Comparison of ENCODE assay signal across 8 cellular contexts in the genomic region with DNA sequence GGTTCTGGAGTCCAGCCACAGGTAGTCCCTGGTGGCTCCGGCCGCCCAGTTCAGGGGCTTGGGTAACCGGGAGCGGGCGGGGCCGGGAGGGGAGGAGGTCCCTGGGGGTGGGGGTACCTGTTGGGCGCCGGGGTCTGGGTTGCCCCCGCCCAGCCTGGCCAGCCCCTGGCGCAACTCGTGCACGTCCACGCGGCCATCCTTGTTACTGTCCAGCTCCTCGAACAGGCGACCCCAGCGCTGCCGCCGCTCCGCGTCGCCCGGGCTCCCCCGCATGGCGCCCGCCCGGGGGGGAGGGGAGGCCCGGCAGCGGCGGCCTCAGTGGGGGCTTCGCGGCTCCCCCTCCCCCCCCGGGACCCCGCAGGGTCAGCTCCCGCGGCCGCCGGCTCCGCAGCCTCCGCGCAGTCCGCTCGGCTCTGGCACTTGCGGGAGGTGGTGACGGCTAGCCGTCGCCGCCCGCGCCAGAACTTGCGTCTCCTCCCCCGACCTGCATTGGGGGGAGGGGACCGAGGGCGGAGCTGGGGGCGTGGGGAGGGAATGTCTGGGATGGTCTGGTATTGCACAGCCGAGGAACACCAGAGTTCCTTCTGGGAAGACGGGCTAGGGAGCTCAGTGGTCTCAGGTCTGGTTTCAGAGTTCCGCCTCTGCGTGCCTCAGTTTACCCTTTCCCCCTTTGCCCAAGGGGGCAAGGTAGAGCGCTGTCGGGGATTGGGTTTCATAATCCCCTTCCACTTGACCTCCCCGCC. TPM values are rescaled to one million over a fixed set of nuclear protein-coding genes. Genes with fewer than 3 reads are reported as not detected.
A peak's percentile ranks its signal among the peaks of the same experiment; 100 is the strongest.
DNase-seq lines count a peak whose midpoint lies in the region; ATAC-seq, FAIRE-seq and TF ChIP-seq lines count a peak whose summit lies in the region.

A gene (minus strand): TSS at position 437 of the 743 bp plus-strand sequence. CDS start 164 bp downstream, at position 273.

- POLR2A ChIA-PET in activated CD8-positive, alpha-beta memory T cell treated with anti-CD3 and anti-CD28 coated beads for 36 hours (lab: Charles Lee), result interaction anchor here (0.6 to 0.9 kb wide), 2 partner anchors 16 to 76 kb away, joined by 3 to 5 read pairs; no protein-coding TSS in a partner anchor
- POLR2A ChIA-PET in endothelial cell of umbilical vein (lab: Charles Lee), result no interaction called here

- peak; percentile 30 for ATAC-seq in HG02981 (IDR thresholded peaks at IDR 0.05; ENCODE audit: unreplicated experiment)
- peak; percentile 44 to 53 for ATAC-seq in stimulated activated naive B cell treated with anti-CD40 and anti-IgM and Interleukin-4, amounts not matched to agents 10 μg/mL and 1 μg/mL and 100 μg/mL, for 72 hours (replicated peaks)

- peak within 1 kb of the TSS; percentile 98 for H2AFZ ChIP-seq in endothelial cell of umbilical vein (ENCODE audit: low read depth, low read length)

- H3K9ac ChIP-seq in endothelial cell of umbilical vein (replicated peaks; ENCODE audit: extremely low read depth, insufficient read depth, low read length), result no peak within 1 kb of the TSS

- H3K79me2 ChIP-seq in endothelial cell of umbilical vein (ENCODE audit: control insufficient read depth, insufficient read depth, low read length), result no peaks in the 10 kb centered on the region

- FAIRE-seq in endothelial cell of umbilical vein (lab: Jason Lieb, UNC), result peak; percentile 69

- TF ChIP-seq POLR2A in endothelial cell of umbilical vein (IDR thresholded peaks at IDR 0.05; ENCODE audit: low read depth, low read length), result no peak

- DNase-seq in NCI-H82 (lab: John Stamatoyannopoulos, UW) (peak; percentile 73), NCI-H82 treated with DMSO at 0.1 percent for 48 hours (lab: John Stamatoyannopoulos, UW; ENCODE audit: unreplicated experiment) (no peak), NCI-H748 treated with DMSO at 0.1 percent for 48 hours (lab: John Stamatoyannopoulos, UW) (peak; percentile 31), endothelial cell of umbilical vein (ENCODE audit: low read depth, low spot score) (peak; percentile 75), mesothelial cell of epicardium (ENCODE audit: low spot score in 2 of 2, unreplicated experiment in 2 of 2) (peak; percentile 60 to 82)
- peak; percentile 48 for DNase-seq in stimulated activated naive B cell treated with anti-CD40 and anti-IgM and Interleukin-4, amounts not matched to agents 10 μg/mL and 1 μg/mL and 100 μg/mL, for 72 hours

- peak within 1 kb of the TSS; percentile 94 for H3K27ac Mint-ChIP-seq in mesothelial cell of epicardium
- H3K27ac Mint-ChIP-seq in stimulated activated naive B cell treated with anti-CD40 and anti-IgM and Interleukin-4, amounts not matched to agents 10 μg/mL and 1 μg/mL and 100 μg/mL, for 72 hours, result peak within 1 kb of the TSS; percentile 91

- H3K27me3 Mint-ChIP-seq in mesothelial cell of epicardium (ENCODE audit: low read depth), result peaks cover 16% of the 10 kb centered on the region
- peaks cover 4 to 14% of the 10 kb centered on the region in 2 donors for H3K27me3 Mint-ChIP-seq in stimulated activated naive B cell treated with anti-CD40 and anti-IgM and Interleukin-4, amounts not matched to agents 10 μg/mL and 1 μg/mL and 100 μg/mL, for 72 hours

- peaks cover 20% of the 10 kb centered on the region for H3K36me3 Mint-ChIP-seq in mesothelial cell of epicardium
- peaks cover 17 to 20% of the 10 kb centered on the region in 2 donors for H3K36me3 Mint-ChIP-seq in stimulated activated naive B cell treated with anti-CD40 and anti-IgM and Interleukin-4, amounts not matched to agents 10 μg/mL and 1 μg/mL and 100 μg/mL, for 72 hours

- H3K4me1 Mint-ChIP-seq in mesothelial cell of epicardium, result peaks cover 19% of the 10 kb centered on the region
- peaks cover 22 to 41% of the 10 kb centered on the region in 2 donors for H3K4me1 Mint-ChIP-seq in stimulated activated naive B cell treated with anti-CD40 and anti-IgM and Interleukin-4, amounts not matched to agents 10 μg/mL and 1 μg/mL and 100 μg/mL, for 72 hours

- no peaks in the 10 kb centered on the region for H4K20me1 ChIP-seq in endothelial cell of umbilical vein (replicated peaks; ENCODE audit: control insufficient read depth, extremely low read depth, insufficient read depth, low read length)

- no TSS peak for BruUV-seq in endothelial cell of umbilical vein (replicated peaks; lab: Mats Ljungman, UMichigan)

- TF ChIP-seq CTCF in endothelial cell of umbilical vein (IDR thresholded peaks at IDR 0.05; ENCODE audit: extremely low read depth in 1 of 2, insufficient read depth in 1 of 2, low read depth in 1 of 2, low read length in 2 of 2), result no peak
- TF ChIP-seq CTCF in mesothelial cell of epicardium (IDR thresholded peaks at IDR 0.05; ENCODE audit: unreplicated experiment), result no peak

- no peaks in the 10 kb centered on the region for H3K9me3 ChIP-seq in endothelial cell of umbilical vein (replicated peaks; ENCODE audit: control insufficient read depth, insufficient read depth, low read length)

- intact Hi-C loops in endothelial cell of umbilical vein (cut with micrococcal nuclease), result loop anchor here (1.0 to 5.0 kb wide), 2 partner anchors 34 to 403 kb away; no protein-coding TSS in a partner anchor

- H3K4me3 Mint-ChIP-seq in mesothelial cell of epicardium, result peak within 1 kb of the TSS; percentile 87
- H3K4me3 Mint-ChIP-seq in stimulated activated naive B cell treated with anti-CD40 and anti-IgM and Interleukin-4, amounts not matched to agents 10 μg/mL and 1 μg/mL and 100 μg/mL, for 72 hours, result peak within 1 kb of the TSS; percentile 93 to 97

- CTCF ChIA-PET in activated CD8-positive, alpha-beta memory T cell treated with anti-CD3 and anti-CD28 coated beads for 36 hours (lab: Charles Lee), result interaction anchor here (1.3 to 1.9 kb wide), 2 partner anchors 22 to 404 kb away, joined by 4 read pairs; a partner anchor contains a TSS
- CTCF ChIA-PET in endothelial cell of umbilical vein (lab: Charles Lee), result interaction anchor here (1.1 to 1.3 kb wide), 2 partner anchors 34 to 57 kb away, joined by 3 to 5 read pairs; a partner anchor contains a TSS

- no peak within 1 kb of the TSS for H3K27ac ChIP-seq in endothelial cell of umbilical vein (ENCODE audit: insufficient read depth, low read depth, low read length)

- peak within 1 kb of the TSS; percentile 54 to 72 (median 58) for H3K4me3 ChIP-seq in endothelial cell of umbilical vein (replicated peaks in 1 of 3; ENCODE audit: insufficient read depth in 1 of 3, low read depth in 1 of 3, low read length in 3 of 3)

- H3K27me3 ChIP-seq in endothelial cell of umbilical vein (ENCODE audit: control insufficient read depth in 2 of 2, insufficient read depth in 2 of 2, low read length in 2 of 2), result peaks cover 3 to 8% of the 10 kb centered on the region in 2 experiments

- H3K4me1 ChIP-seq in endothelial cell of umbilical vein (ENCODE audit: control insufficient read depth, extremely low read depth, insufficient read depth, low read length), result peaks cover 7% of the 10 kb centered on the region

- dilution Hi-C loops in endothelial cell of umbilical vein (cut with MboI; ENCODE audit: extremely low pct_ligation_motif_present, low sequenced_read_pairs), result no loop called here

- no peaks in the 10 kb centered on the region for H3K36me3 ChIP-seq in endothelial cell of umbilical vein (ENCODE audit: control insufficient read depth in 2 of 2, extremely low read depth in 1 of 2, insufficient read depth in 2 of 2, low read length in 2 of 2)

- peak within 1 kb of the TSS; percentile 90 for H3K4me2 ChIP-seq in endothelial cell of umbilical vein (ENCODE audit: insufficient read depth, low read length)

- H3K9me1 ChIP-seq in endothelial cell of umbilical vein (replicated peaks; ENCODE audit: control insufficient read depth, extremely low read depth, insufficient read depth, low read length), result no peaks in the 10 kb centered on the region

- H3K9me3 Mint-ChIP-seq in mesothelial cell of epicardium, result peaks cover 9% of the 10 kb centered on the region
- H3K9me3 Mint-ChIP-seq in stimulated activated naive B cell treated with anti-CD40 and anti-IgM and Interleukin-4, amounts not matched to agents 10 μg/mL and 1 μg/mL and 100 μg/mL, for 72 hours, result peaks cover 0 to 3% of the 10 kb centered on the region in 2 donors

TF ChIP-seq in endothelial cell of umbilical vein, 7 proteins besides CTCF, POLR2A, EP300 and RAD21:
- TF ChIP-seq, protein P1, sequence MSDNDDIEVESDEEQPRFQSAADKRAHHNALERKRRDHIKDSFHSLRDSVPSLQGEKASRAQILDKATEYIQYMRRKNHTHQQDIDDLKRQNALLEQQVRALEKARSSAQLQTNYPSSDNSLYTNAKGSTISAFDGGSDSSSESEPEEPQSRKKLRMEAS (IDR thresholded peaks at IDR 0.05; ENCODE audit: insufficient read depth, insufficient read length), result no peak
- TF ChIP-seq POLR2AphosphoS5 (IDR thresholded peaks at IDR 0.05; ENCODE audit: insufficient read depth, low read depth, low read length), result peak; percentile 13

RNA-seq across cellular contexts. Expression of the gene that starts here (rescaled TPM):
- total RNA-seq in activated CD8-positive, alpha-beta memory T cell treated with anti-CD3 and anti-CD28 coated beads for 36 hours, result 10 to 100 TPM; 14.2 to 15.3 TPM
- 33.5 and 37.6 TPM in 2 replicates for total RNA-seq in endothelial cell of umbilical vein
- polyA plus RNA-seq in endothelial cell of umbilical vein, result 10.2 and 12.8 TPM in 2 replicates
- 9.7 and 11.5 TPM in 2 replicates for polyA plus RNA-seq in endothelial cell of umbilical vein (2011; cell fraction: cytosol; rRNA removed)
- 8.1 and 9.2 TPM in 2 replicates for polyA plus RNA-seq in endothelial cell of umbilical vein (2011; cell fraction: nucleus; rRNA removed)
- polyA plus RNA-seq in endothelial cell of umbilical vein (2012), result 29.9 and 32.5 TPM in 2 replicates
- 15.5 and 16.0 TPM in 2 replicates for polyA minus RNA-seq in endothelial cell of umbilical vein
- polyA minus RNA-seq in endothelial cell of umbilical vein (2011; cell fraction: cytosol; rRNA and poly(A)+ RNA removed), result 18.4 TPM
- polyA minus RNA-seq in endothelial cell of umbilical vein (2011; cell fraction: nucleus; rRNA and poly(A)+ RNA removed), result 4.6 and 5.5 TPM in 2 replicates
- total RNA-seq in mesothelial cell of epicardium, result 60.8 to 67.5 TPM (median 65.5 TPM) in 3 replicates
